In genomic region chr2:150178591-150178990, GRCh38 we compare ENCODE assay signal across 20 cellular contexts.
A peak's percentile ranks its signal among the peaks of the same experiment; 100 is the strongest.
DNase-seq lines count a peak whose midpoint lies in the region; ATAC-seq, FAIRE-seq and TF ChIP-seq lines count a peak whose summit lies in the region.
"Had no signal": no experiment of that assay in that cellular context is flagged by ENCODE, and none has a peak within 500 bp of the region (broad histone marks: within the 10 kb centered on the region; RNA-seq: fewer than 3 reads in every experiment).

No MANE protein-coding gene starts in this region.

- no peak for TF ChIP-seq EP300 in HepG2 (IDR thresholded peaks at IDR 0.05; ENCODE audit: low read depth in 2 of 2, low read length in 2 of 2)
- TF ChIP-seq EP300 in HepG2 (CRISPR knock-in tag; IDR thresholded peaks at IDR 0.05; ENCODE audit: borderline replicate concordance), result no peak

- H3K27ac ChIP-seq in liver (ENCODE audit: low read depth in 1 of 2, low read length in 2 of 2) (no peak overlapping the region), HepG2 (ENCODE audit: extremely low read length, insufficient read depth, low read length) (no peak overlapping the region)
- H3K27ac ChIP-seq: Peyer's patch, SJCRH30 had no signal

- TF ChIP-seq CTCF in liver (IDR thresholded peaks at IDR 0.05; ENCODE audit: low read depth, low read length, missing input control) (no peak), HepG2 (CRISPR knock-in tag; IDR thresholded peaks at IDR 0.05) (no peak), choroid plexus epithelial cell (conservative IDR thresholded peaks at IDR 0.05; ENCODE audit: low read depth, low read length) (no peak)

- no peak overlapping the region for H3K4me2 ChIP-seq in HepG2 (ENCODE audit: low read depth, low read length)

- H3K79me2 ChIP-seq in HepG2 (ENCODE audit: insufficient read depth, low read length), result no peaks in the 10 kb centered on the region

- no TSS peak for BruUV-seq in HepG2 (replicated peaks; lab: Mats Ljungman, UMichigan)

- H3K4me1 ChIP-seq in liver (ENCODE audit: control insufficient read depth in 4 of 4, insufficient read depth in 4 of 4, low read length in 3 of 4), result peaks cover 2 to 20% (median 17%) of the 10 kb centered on the region in 4 donors
- no peaks in the 10 kb centered on the region for H3K4me1 ChIP-seq in HepG2 (ENCODE audit: insufficient read depth, low read length)
- H3K4me1 ChIP-seq: SJCRH30 had no signal

- no peaks in the 10 kb centered on the region for H4K20me1 ChIP-seq in HepG2 (ENCODE audit: insufficient read depth, low read length)

- no peaks in the 10 kb centered on the region for H3K9me3 ChIP-seq in liver (ENCODE audit: control insufficient read depth in 4 of 4, low read length in 3 of 4)
- peaks cover 30% of the 10 kb centered on the region for H3K9me3 ChIP-seq in HepG2 (ENCODE audit: low read length)
- H3K9me3 ChIP-seq: Peyer's patch, SJCRH30 had no signal

- intact Hi-C loops in HepG2 (cut with micrococcal nuclease; ENCODE audit: unreplicated experiment), result no loop called here

- H2AFZ ChIP-seq in HepG2 (ENCODE audit: low read length), result no peak overlapping the region

- FAIRE-seq in HepG2 (lab: Jason Lieb, UNC), result no peak

- POLR2A ChIA-PET in HepG2 (lab: Yijun Ruan, JAX), result no interaction called here

- H3K4me3 ChIP-seq in liver (ENCODE audit: low read depth in 1 of 3, low read length in 3 of 3), result no peak overlapping the region
- no peak overlapping the region for H3K4me3 ChIP-seq in HepG2 (replicated peaks in 1 of 3; ENCODE audit: insufficient read depth in 1 of 3, low read depth in 2 of 3, low read length in 3 of 3)
- no peak overlapping the region for H3K4me3 ChIP-seq in choroid plexus epithelial cell (ENCODE audit: low read depth, low read length)
- H3K4me3 ChIP-seq: Peyer's patch, SJCRH30 had no signal

- CTCF ChIA-PET in HepG2 (lab: Yijun Ruan, JAX; ENCODE audit: low intra/inter-chr PET ratio, low total read pairs), result no interaction called here

- peak overlapping the region in 1 of 2 donors; percentile 44 for H3K9ac ChIP-seq in liver (ENCODE audit: low read depth in 1 of 2, low read length in 2 of 2)
- H3K9ac ChIP-seq in HepG2 (ENCODE audit: insufficient read depth, low read depth, low read length), result no peak overlapping the region

- H3K36me3 ChIP-seq in liver (ENCODE audit: control insufficient read depth in 4 of 4, insufficient read depth in 3 of 4, low read depth in 1 of 4, low read length in 3 of 4) (no peaks in the 10 kb centered on the region), HepG2 (replicated peaks in 1 of 2; ENCODE audit: control insufficient read depth in 1 of 2, insufficient read depth in 2 of 2, low read length in 2 of 2) (no peaks in the 10 kb centered on the region)
- H3K36me3 ChIP-seq: Peyer's patch, SJCRH30 had no signal

- ATAC-seq in HepG2 (no peak), left lobe of liver (peak; percentile 36)
- ATAC-seq: CD8-positive, alpha-beta T cell had no signal

- in situ Hi-C loops in HepG2 (cut with HindIII; ENCODE audit: extremely low pct_ligation_motif_present, low pct_unique_long_range_greater_than_20kb), result no loop called here

- no peaks in the 10 kb centered on the region for H3K27me3 ChIP-seq in liver (ENCODE audit: control insufficient read depth in 4 of 4, insufficient read depth in 4 of 4, low read length in 3 of 4)
- no peaks in the 10 kb centered on the region for H3K27me3 ChIP-seq in HepG2 (ENCODE audit: control insufficient read depth in 1 of 2, insufficient read depth in 2 of 2, low read length in 2 of 2)
- H3K27me3 ChIP-seq: Peyer's patch, SJCRH30 had no signal

- peak in 1 of 2 donors; percentile 25 for TF ChIP-seq RAD21 in liver (IDR thresholded peaks at IDR 0.05)
- no peak for TF ChIP-seq RAD21 in HepG2 (CRISPR knock-in tag; IDR thresholded peaks at IDR 0.05)

- DNase-seq in HepG2 (ENCODE audit: low spot score) (no peak), choroid plexus epithelial cell (ENCODE audit: low read depth) (peak; percentile 33), left lobe of liver (ENCODE audit: low spot score) (no peak), NCI-H69 (lab: John Stamatoyannopoulos, UW) (no peak), SHP77 treated with DMSO at 0.1 percent for 48 hours (lab: John Stamatoyannopoulos, UW) (no peak)
- no peak for DNase-seq in activated effector memory CD4-positive, alpha-beta T cell treated with anti-CD3 and anti-CD28 coated beads, Interleukin-2, amount 50 U/mL, for 16 hours
- DNase-seq: AML-193; C1 segment of cervical spinal cord; CD8-positive, alpha-beta T cell; DMS53; GDM1; NCI-H1092 treated with DMSO at 0.1 percent for 48 hours; NCI-H146; NCI-H2029 treated with DMSO at 0.1 percent for 48 hours; NCI-H226; NCI-H510A treated with DMSO at 0.1 percent for 48 hours; NCI-H82; Peyer's patch; SJCRH30 had no signal

- no peak for TF ChIP-seq POLR2A in HepG2 (IDR thresholded peaks at IDR 0.05; ENCODE audit: insufficient read depth in 1 of 2, low read depth in 2 of 2, low read length in 2 of 2)

TF ChIP-seq in liver, 16 proteins besides CTCF, POLR2A, EP300 and RAD21:
- peak in 1 of 2 donors; percentile 17 for TF ChIP-seq RXRA (IDR thresholded peaks at IDR 0.05)
- TF ChIP-seq HNF4A (conservative IDR thresholded peaks at IDR 0.05), result peak; percentile 11
- peak; percentile 30 for TF ChIP-seq YY1 (IDR thresholded peaks at IDR 0.05)
- peak; percentile 27 for TF ChIP-seq FOXA2 (IDR thresholded peaks at IDR 0.05)
- TF ChIP-seq SP1 (IDR thresholded peaks at IDR 0.05), result no peak

TF ChIP-seq in HepG2, 621 proteins besides CTCF, POLR2A, EP300 and RAD21 (continues in another document):
- TF ChIP-seq ZNF354B (CRISPR knock-in tag; IDR thresholded peaks at IDR 0.05) (no peak), MED13 (CRISPR knock-in tag; IDR thresholded peaks at IDR 0.05) (no peak), KDM5A (IDR thresholded peaks at IDR 0.05; ENCODE audit: borderline replicate concordance, low read length) (no peak), RXRA (CRISPR knock-in tag; IDR thresholded peaks at IDR 0.05) (no peak), NFIB (CRISPR knock-in tag; IDR thresholded peaks at IDR 0.05; ENCODE audit: borderline replicate concordance) (no peak), CHD2 (IDR thresholded peaks at IDR 0.05; ENCODE audit: low read depth, low read length) (no peak), KMT2A (CRISPR knock-in tag; IDR thresholded peaks at IDR 0.05) (no peak), ARID5B (CRISPR knock-in tag; IDR thresholded peaks at IDR 0.05) (no peak), SMYD3 (CRISPR knock-in tag; IDR thresholded peaks at IDR 0.05) (no peak), FOSL1 (CRISPR knock-in tag; IDR thresholded peaks at IDR 0.05; ENCODE audit: borderline replicate concordance) (no peak)
- TF ChIP-seq, protein P1, sequence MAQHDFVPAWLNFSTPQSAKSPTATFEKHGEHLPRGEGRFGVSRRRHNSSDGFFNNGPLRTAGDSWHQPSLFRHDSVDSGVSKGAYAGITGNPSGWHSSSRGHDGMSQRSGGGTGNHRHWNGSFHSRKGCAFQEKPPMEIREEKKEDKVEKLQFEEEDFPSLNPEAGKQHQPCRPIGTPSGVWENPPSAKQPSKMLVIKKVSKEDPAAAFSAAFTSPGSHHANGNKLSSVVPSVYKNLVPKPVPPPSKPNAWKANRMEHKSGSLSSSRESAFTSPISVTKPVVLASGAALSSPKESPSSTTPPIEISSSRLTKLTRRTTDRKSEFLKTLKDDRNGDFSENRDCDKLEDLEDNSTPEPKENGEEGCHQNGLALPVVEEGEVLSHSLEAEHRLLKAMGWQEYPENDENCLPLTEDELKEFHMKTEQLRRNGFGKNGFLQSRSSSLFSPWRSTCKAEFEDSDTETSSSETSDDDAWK (CRISPR knock-in tag; IDR thresholded peaks at IDR 0.05), result no peak
